18 cellular contexts compared by ENCODE assay signal in genomic region chr4:95193391-95194224, GRCh38.
DNase-seq lines count a peak whose midpoint lies in the region; ATAC-seq lines count a peak whose summit lies in the region.
"Had no signal": no experiment of that assay in that cellular context is flagged by ENCODE, and none has a peak within 500 bp of the region (broad histone marks: within the 10 kb centered on the region; RNA-seq: fewer than 3 reads in every experiment).

No MANE protein-coding gene starts in this region.

- no peaks in the 10 kb centered on the region for H3K36me3 Mint-ChIP-seq in activated naive CD8-positive, alpha-beta T cell
- H3K36me3 Mint-ChIP-seq in activated naive CD8-positive, alpha-beta T cell treated with anti-CD3 and anti-CD28 coated beads, Interleukin-2, amount 50 U/mL, for 24 hours (ENCODE audit: low read depth): no peaks in the 10 kb centered on the region
- H3K36me3 Mint-ChIP-seq in naive thymus-derived CD4-positive, alpha-beta T cell: no peaks in the 10 kb centered on the region
- H3K36me3 Mint-ChIP-seq: CD4-positive, alpha-beta memory T cell had no signal

- H3K27me3 ChIP-seq in naive thymus-derived CD4-positive, alpha-beta T cell (ENCODE audit: control insufficient read depth in 2 of 2, insufficient read depth in 2 of 2, low read length in 2 of 2): no peaks in the 10 kb centered on the region

- peak overlapping the region; percentile 12 for H3K27ac Mint-ChIP-seq in activated naive CD8-positive, alpha-beta T cell
- H3K27ac Mint-ChIP-seq in activated naive CD8-positive, alpha-beta T cell treated with anti-CD3 and anti-CD28 coated beads, Interleukin-2, amount 50 U/mL, for 24 hours: no peak overlapping the region
- peak overlapping the region in 5 of 9 donors; percentile 27 to 77 (median 41) for H3K27ac Mint-ChIP-seq in naive thymus-derived CD4-positive, alpha-beta T cell
- H3K27ac Mint-ChIP-seq: activated CD4-positive, alpha-beta T cell treated with anti-CD3 and anti-CD28 coated beads for 36 hours had no signal

- H3K4me3 Mint-ChIP-seq in activated naive CD8-positive, alpha-beta T cell: no peak overlapping the region
- H3K4me3 Mint-ChIP-seq in activated naive CD8-positive, alpha-beta T cell treated with anti-CD3 and anti-CD28 coated beads, Interleukin-2, amount 50 U/mL, for 24 hours: no peak overlapping the region
- peak overlapping the region in 1 of 10 donors; percentile 56 for H3K4me3 Mint-ChIP-seq in naive thymus-derived CD4-positive, alpha-beta T cell
- H3K4me3 Mint-ChIP-seq: activated CD4-positive, alpha-beta T cell treated with anti-CD3 and anti-CD28 coated beads for 36 hours had no signal

- H3K9me3 Mint-ChIP-seq in activated naive CD8-positive, alpha-beta T cell (ENCODE audit: low read depth): no peaks in the 10 kb centered on the region
- H3K9me3 Mint-ChIP-seq in activated naive CD8-positive, alpha-beta T cell treated with anti-CD3 and anti-CD28 coated beads, Interleukin-2, amount 50 U/mL, for 24 hours: no peaks in the 10 kb centered on the region
- peaks cover 0 to 7% (median 0%) of the 10 kb centered on the region in 11 donors for H3K9me3 Mint-ChIP-seq in naive thymus-derived CD4-positive, alpha-beta T cell
- H3K9me3 Mint-ChIP-seq: CD4-positive, alpha-beta memory T cell had no signal

- H3K4me1 ChIP-seq in naive thymus-derived CD4-positive, alpha-beta T cell (ENCODE audit: control insufficient read depth in 2 of 2, insufficient read depth in 2 of 2, low read length in 2 of 2): peaks cover 0 to 19% of the 10 kb centered on the region in 2 donors

- DNase-seq in activated naive CD8-positive, alpha-beta T cell treated with anti-CD3 and anti-CD28 coated beads, Interleukin-2, amount 50 U/mL, for 24 hours: no peak
- DNase-seq in brain pericyte (ENCODE audit: low read depth, low spot score): peak; percentile 63
- no peak for DNase-seq in naive thymus-derived CD4-positive, alpha-beta T cell
- DNase-seq in COLO829 (ENCODE audit: low spot score): no peak
- no peak for DNase-seq in DMS79 treated with DMSO at 0.1 percent for 48 hours (lab: John Stamatoyannopoulos, UW)
- DNase-seq in activated CD8-positive, alpha-beta memory T cell treated with anti-CD3 and anti-CD28 coated beads for 24 hours: no peak
- DNase-seq: activated CD4-positive, alpha-beta T cell treated with anti-CD3 and anti-CD28 coated beads for 36 hours; activated naive CD4-positive, alpha-beta T cell treated with anti-CD3 and anti-CD28 coated beads, Interleukin-2, amount 50 U/mL, for 16 hours; CD4-positive, alpha-beta memory T cell; effector memory CD4-positive, alpha-beta T cell; KBM-7; kidney glomerular epithelial cell; NCI-H2171 treated with DMSO at 0.1 percent for 48 hours; SIG-M5; stimulated activated CD4-positive, alpha-beta T cell treated with anti-CD3 and anti-CD28 coated beads, Interleukin-15, amount 100 ng/mL, for 24 hours; stimulated activated naive CD4-positive, alpha-beta T cell treated with Interleukin-2 at 50 U/mL for 16 hours had no signal

- no peaks in the 10 kb centered on the region for H3K36me3 ChIP-seq in naive thymus-derived CD4-positive, alpha-beta T cell (ENCODE audit: control insufficient read depth in 2 of 3, insufficient read depth in 3 of 3, low read length in 3 of 3)

- CTCF ChIA-PET in naive thymus-derived CD4-positive, alpha-beta T cell (lab: Charles Lee): no interaction called here

- H3K4me1 Mint-ChIP-seq in activated naive CD8-positive, alpha-beta T cell (ENCODE audit: low read depth): peaks cover 36% of the 10 kb centered on the region
- peaks cover 13% of the 10 kb centered on the region for H3K4me1 Mint-ChIP-seq in activated naive CD8-positive, alpha-beta T cell treated with anti-CD3 and anti-CD28 coated beads, Interleukin-2, amount 50 U/mL, for 24 hours
- peaks cover 16 to 56% (median 30%) of the 10 kb centered on the region in 7 donors for H3K4me1 Mint-ChIP-seq in naive thymus-derived CD4-positive, alpha-beta T cell

- intact Hi-C loops in naive thymus-derived CD4-positive, alpha-beta T cell (cut with micrococcal nuclease): no loop called here

- no peaks in the 10 kb centered on the region for H3K9me3 ChIP-seq in naive thymus-derived CD4-positive, alpha-beta T cell (ENCODE audit: control insufficient read depth in 2 of 3, low read length in 3 of 3)

- ATAC-seq in activated naive CD8-positive, alpha-beta T cell treated with anti-CD3 and anti-CD28 coated beads, Interleukin-2, amount 50 U/mL, for 24 hours: no peak
- no peak for ATAC-seq in naive thymus-derived CD4-positive, alpha-beta T cell
- ATAC-seq: activated CD4-positive, alpha-beta T cell treated with anti-CD3 and anti-CD28 coated beads for 36 hours had no signal

- POLR2A ChIA-PET in naive thymus-derived CD4-positive, alpha-beta T cell (lab: Charles Lee): no interaction called here

- H3K4me3 ChIP-seq in naive thymus-derived CD4-positive, alpha-beta T cell (ENCODE audit: low read length): no peak overlapping the region

- H3K27ac ChIP-seq in naive thymus-derived CD4-positive, alpha-beta T cell (ENCODE audit: low read depth, low read length): no peak overlapping the region
- H3K27ac ChIP-seq in temporal lobe (ENCODE audit: low read depth, low read length): peak overlapping the region; percentile 93

- no peaks in the 10 kb centered on the region for H3K27me3 Mint-ChIP-seq in activated naive CD8-positive, alpha-beta T cell
- no peaks in the 10 kb centered on the region for H3K27me3 Mint-ChIP-seq in activated naive CD8-positive, alpha-beta T cell treated with anti-CD3 and anti-CD28 coated beads, Interleukin-2, amount 50 U/mL, for 24 hours
- H3K27me3 Mint-ChIP-seq in naive thymus-derived CD4-positive, alpha-beta T cell: no peaks in the 10 kb centered on the region
- H3K27me3 Mint-ChIP-seq: activated CD4-positive, alpha-beta T cell treated with anti-CD3 and anti-CD28 coated beads for 36 hours had no signal
